ENCODE assay signal across 8 cellular contexts in genomic region chr1:206579747-206580437, GRCh38. TPM values are rescaled to one million over a fixed set of nuclear protein-coding genes. Genes with fewer than 3 reads are reported as not detected.
DNase-seq lines count a peak whose midpoint lies in the region; ATAC-seq and TF ChIP-seq lines count a peak whose summit lies in the region.

No MANE protein-coding gene starts in this region.

- DNase-seq in T-helper 9 cell (peak; percentile 82), anterior cingulate cortex (lab: John Stamatoyannopoulos, UW) (peak in 37 of 58 donors; percentile 10 to 67 (median 37)), myocyte (ENCODE audit: low read depth) (peak; percentile 96), stomach (peak; percentile 72), kidney glomerular epithelial cell (lab: John Stamatoyannopoulos, UW) (no peak), dermis blood vessel endothelial cell (no peak)

- 65 to 77% (median 72%) methylated on average over 9 to 11 of the region's 11 CpGs for WGBS in stomach, 5 donors

- peaks cover 9 to 24% (median 19%) of the 10 kb centered on the region in 4 donors for H3K36me3 ChIP-seq in stomach

- no peak for TF ChIP-seq EP300 in stomach (IDR thresholded peaks at IDR 0.05)

- no peak for TF ChIP-seq CTCF in stomach (IDR thresholded peaks at IDR 0.05)

- intact Hi-C loops in stomach (cut with DNase I; ENCODE audit: low total_unique reads) = loop anchor here (5.0 kb wide), 2 partner anchors 33 to 88 kb away; no protein-coding TSS in a partner anchor

- H3K27me3 ChIP-seq in stomach = no peaks in the 10 kb centered on the region

- no peak overlapping the region for H3K4me3 ChIP-seq in stomach

- peaks cover 6 to 93% (median 31%) of the 10 kb centered on the region in 4 donors for H3K4me1 ChIP-seq in stomach

- no peak for TF ChIP-seq POLR2A in stomach (IDR thresholded peaks at IDR 0.05)

- H3K9me3 ChIP-seq in stomach = no peaks in the 10 kb centered on the region

- ATAC-seq in GM18909 (IDR thresholded peaks at IDR 0.05; ENCODE audit: poor library complexity, unreplicated experiment) = peak; percentile 84
- ATAC-seq in HG03097 (IDR thresholded peaks at IDR 0.05; ENCODE audit: low FRiP score, unreplicated experiment) = peak; percentile 73

- H3K27ac ChIP-seq in stomach = peak overlapping the region; percentile 7 to 83 (median 60)

RNA-seq across cellular contexts. Expression of gene EIF2D, which starts 32.4 kb away (rescaled TPM):
- total RNA-seq in myocyte = 36.7 and 42.7 TPM in 2 replicates
- 43.5 TPM for polyA plus RNA-seq in myocyte (2012)
- 100 to 1,000 TPM in 1 of 5 donors, 10 to 100 TPM in 4; 16.9 to 130 (median 39.8) TPM for total RNA-seq in stomach
- 10 to 100 TPM; 48.7 to 55.8 (median 48.9) TPM for polyA plus RNA-seq in stomach
- 66.1 and 69.9 TPM in 2 replicates for total RNA-seq in dermis blood vessel endothelial cell

RNA-seq across cellular contexts. Expression of gene DYRK3, which starts 55.4 kb away (rescaled TPM):
- 11.5 and 14.9 TPM in 2 replicates for total RNA-seq in myocyte
- 7.0 TPM for polyA plus RNA-seq in myocyte (2012)
- 10 to 100 TPM in 1 of 5 donors, 1 to 10 TPM in 3, not detected in 1; 1.2 to 21.9 (median 4.7) TPM for total RNA-seq in stomach
- polyA plus RNA-seq in stomach = 1 to 10 TPM; 1.5 to 3.2 (median 2.1) TPM
- total RNA-seq in dermis blood vessel endothelial cell = 11.4 and 12.6 TPM in 2 replicates

Comparison
In these comparisons a context has a peak if more than half of its experiments do, and no peak if none do; other contexts are left out.
1. DNase-seq: peak in T-helper 9 cell (single experiment), anterior cingulate cortex (37 of 58), myocyte (single experiment) and stomach (single experiment); none in kidney glomerular epithelial cell (single experiment) and dermis blood vessel endothelial cell (single experiment).